In the genomic region with DNA sequence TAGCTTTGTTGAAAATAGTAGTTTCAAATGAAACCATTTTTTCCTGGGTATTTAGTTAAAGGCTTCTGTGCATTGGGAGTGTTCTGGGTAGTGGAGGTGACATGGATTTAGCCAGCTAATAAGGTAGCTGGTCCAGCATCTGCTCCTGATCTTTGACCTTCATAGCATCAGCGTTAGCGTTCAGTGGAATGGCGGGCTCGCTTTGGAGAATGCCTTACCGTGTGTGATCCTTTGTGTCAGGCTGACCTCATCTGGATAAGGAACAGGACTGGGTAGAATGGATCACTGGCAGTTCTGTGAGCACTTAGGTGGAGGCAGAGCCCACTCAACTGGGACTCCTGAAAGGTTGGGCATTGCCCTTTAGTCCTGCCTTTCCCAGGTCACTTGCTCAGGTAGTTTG, we compare ENCODE assay signal across 1 cellular context.
TF ChIP-seq lines count a peak whose summit lies in the region.

No MANE protein-coding gene starts in this region.

TF ChIP-seq in GM12878, 131 proteins besides CTCF, POLR2A, EP300 and RAD21:
- TF ChIP-seq NR2C1 (IDR thresholded peaks at IDR 0.05), result no peak
- TF ChIP-seq SRF (IDR thresholded peaks at IDR 0.05; ENCODE audit: low read depth in 2 of 2, low read length in 2 of 2), result no peak
- TF ChIP-seq EZH2 (IDR thresholded peaks at IDR 0.05; ENCODE audit: borderline replicate concordance, control insufficient read depth, low read depth, low read length), result no peak
- no peak for TF ChIP-seq MEF2B (IDR thresholded peaks at IDR 0.05; ENCODE audit: partially characterized antibody, poor library complexity, severe bottlenecking)
- no peak for TF ChIP-seq NFIC (IDR thresholded peaks at IDR 0.05; ENCODE audit: low read depth, low read length)
- TF ChIP-seq KLF5 (IDR thresholded peaks at IDR 0.05; ENCODE audit: partially characterized antibody), result no peak
- TF ChIP-seq ZSCAN29 (IDR thresholded peaks at IDR 0.05), result no peak
- no peak for TF ChIP-seq ZNF384 (IDR thresholded peaks at IDR 0.05; ENCODE audit: borderline replicate concordance, low read depth, low read length)
- no peak for TF ChIP-seq STAT1 (conservative IDR thresholded peaks at IDR 0.05)
- no peak for TF ChIP-seq DPF2 (IDR thresholded peaks at IDR 0.05)
- TF ChIP-seq FOS (IDR thresholded peaks at IDR 0.05; ENCODE audit: borderline replicate concordance, extremely low read depth, insufficient read length), result no peak
- TF ChIP-seq, protein P1, sequence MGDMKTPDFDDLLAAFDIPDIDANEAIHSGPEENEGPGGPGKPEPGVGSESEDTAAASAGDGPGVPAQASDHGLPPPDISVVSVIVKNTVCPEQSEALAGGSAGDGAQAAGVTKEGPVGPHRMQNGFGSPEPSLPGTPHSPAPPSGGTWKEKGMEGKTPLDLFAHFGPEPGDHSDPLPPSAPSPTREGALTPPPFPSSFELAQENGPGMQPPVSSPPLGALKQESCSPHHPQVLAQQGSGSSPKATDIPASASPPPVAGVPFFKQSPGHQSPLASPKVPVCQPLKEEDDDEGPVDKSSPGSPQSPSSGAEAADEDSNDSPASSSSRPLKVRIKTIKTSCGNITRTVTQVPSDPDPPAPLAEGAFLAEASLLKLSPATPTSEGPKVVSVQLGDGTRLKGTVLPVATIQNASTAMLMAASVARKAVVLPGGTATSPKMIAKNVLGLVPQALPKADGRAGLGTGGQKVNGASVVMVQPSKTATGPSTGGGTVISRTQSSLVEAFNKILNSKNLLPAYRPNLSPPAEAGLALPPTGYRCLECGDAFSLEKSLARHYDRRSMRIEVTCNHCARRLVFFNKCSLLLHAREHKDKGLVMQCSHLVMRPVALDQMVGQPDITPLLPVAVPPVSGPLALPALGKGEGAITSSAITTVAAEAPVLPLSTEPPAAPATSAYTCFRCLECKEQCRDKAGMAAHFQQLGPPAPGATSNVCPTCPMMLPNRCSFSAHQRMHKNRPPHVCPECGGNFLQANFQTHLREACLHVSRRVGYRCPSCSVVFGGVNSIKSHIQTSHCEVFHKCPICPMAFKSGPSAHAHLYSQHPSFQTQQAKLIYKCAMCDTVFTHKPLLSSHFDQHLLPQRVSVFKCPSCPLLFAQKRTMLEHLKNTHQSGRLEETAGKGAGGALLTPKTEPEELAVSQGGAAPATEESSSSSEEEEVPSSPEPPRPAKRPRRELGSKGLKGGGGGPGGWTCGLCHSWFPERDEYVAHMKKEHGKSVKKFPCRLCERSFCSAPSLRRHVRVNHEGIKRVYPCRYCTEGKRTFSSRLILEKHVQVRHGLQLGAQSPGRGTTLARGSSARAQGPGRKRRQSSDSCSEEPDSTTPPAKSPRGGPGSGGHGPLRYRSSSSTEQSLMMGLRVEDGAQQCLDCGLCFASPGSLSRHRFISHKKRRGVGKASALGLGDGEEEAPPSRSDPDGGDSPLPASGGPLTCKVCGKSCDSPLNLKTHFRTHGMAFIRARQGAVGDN (IDR thresholded peaks at IDR 0.05), result no peak
- TF ChIP-seq, protein P2, sequence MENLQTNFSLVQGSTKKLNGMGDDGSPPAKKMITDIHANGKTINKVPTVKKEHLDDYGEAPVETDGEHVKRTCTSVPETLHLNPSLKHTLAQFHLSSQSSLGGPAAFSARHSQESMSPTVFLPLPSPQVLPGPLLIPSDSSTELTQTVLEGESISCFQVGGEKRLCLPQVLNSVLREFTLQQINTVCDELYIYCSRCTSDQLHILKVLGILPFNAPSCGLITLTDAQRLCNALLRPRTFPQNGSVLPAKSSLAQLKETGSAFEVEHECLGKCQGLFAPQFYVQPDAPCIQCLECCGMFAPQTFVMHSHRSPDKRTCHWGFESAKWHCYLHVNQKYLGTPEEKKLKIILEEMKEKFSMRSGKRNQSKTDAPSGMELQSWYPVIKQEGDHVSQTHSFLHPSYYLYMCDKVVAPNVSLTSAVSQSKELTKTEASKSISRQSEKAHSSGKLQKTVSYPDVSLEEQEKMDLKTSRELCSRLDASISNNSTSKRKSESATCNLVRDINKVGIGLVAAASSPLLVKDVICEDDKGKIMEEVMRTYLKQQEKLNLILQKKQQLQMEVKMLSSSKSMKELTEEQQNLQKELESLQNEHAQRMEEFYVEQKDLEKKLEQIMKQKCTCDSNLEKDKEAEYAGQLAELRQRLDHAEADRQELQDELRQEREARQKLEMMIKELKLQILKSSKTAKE (IDR thresholded peaks at IDR 0.05; ENCODE audit: low read depth, poor library complexity, severe bottlenecking), result no peak
